In the genomic region with DNA sequence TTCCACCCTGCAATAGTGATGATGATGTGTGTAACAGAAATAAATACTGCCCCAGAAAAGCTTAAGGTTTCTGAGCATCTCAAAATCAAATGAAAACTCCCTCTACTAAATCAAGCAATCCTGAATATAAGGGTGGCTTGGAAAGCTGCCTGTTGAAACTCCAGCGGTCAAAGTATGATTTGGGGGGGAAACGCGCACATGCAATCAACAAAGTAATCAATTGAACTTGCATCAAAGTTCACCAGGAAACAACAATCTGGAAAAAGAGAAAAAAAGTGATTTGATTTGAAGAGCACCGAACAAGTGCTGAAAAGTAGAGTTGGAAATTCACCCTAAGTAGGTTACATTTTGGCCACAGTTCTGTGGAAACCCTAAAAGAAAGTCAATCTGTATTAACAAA, we compare ENCODE assay signal across 8 cellular contexts. TPM values are rescaled to one million over a fixed set of nuclear protein-coding genes. Genes with fewer than 3 reads are reported as not detected.
A peak's percentile ranks its signal among the peaks of the same experiment; 100 is the strongest.
DNase-seq lines count a peak whose midpoint lies in the region; ATAC-seq and TF ChIP-seq lines count a peak whose summit lies in the region.

No MANE protein-coding gene starts in this region.

- peaks cover 16% of the 10 kb centered on the region for H4K20me1 ChIP-seq in SK-N-SH (ENCODE audit: insufficient read depth)

- no peak for TF ChIP-seq RAD21 in SK-N-SH (IDR thresholded peaks at IDR 0.05; ENCODE audit: low read length)

- H3K9me2 ChIP-seq in SK-N-SH, result no peaks in the 10 kb centered on the region

- peak overlapping the region; percentile 83 for H3K4me2 ChIP-seq in SK-N-SH

- H3K4me3 ChIP-seq in SK-N-SH (ENCODE audit: low read depth in 2 of 2, low read length in 1 of 2) (peak overlapping the region; percentile 85 to 87), iPS-20b (ENCODE audit: low read length) (peak overlapping the region; percentile 95), stomach smooth muscle (ENCODE audit: low read length in 2 of 2) (peak overlapping the region; percentile 74 to 80)

- H3K9ac ChIP-seq in SK-N-SH (peak overlapping the region; percentile 91), iPS-20b (ENCODE audit: low read depth, low read length) (peak overlapping the region; percentile 96), stomach smooth muscle (ENCODE audit: low read length in 2 of 2) (peak overlapping the region; percentile 71 to 86)

- DNase-seq in SK-N-SH (no peak), NCI-H2107 treated with DMSO at 0.1 percent for 48 hours (lab: John Stamatoyannopoulos, UW; ENCODE audit: unreplicated experiment) (no peak), NCI-H2171 (lab: John Stamatoyannopoulos, UW) (no peak)
- no peak for DNase-seq in activated T-helper 2 cell treated with anti-CD3 and anti-CD28 coated beads, Interferon-gamma antibody, Interleukin-2, Interleukin-4, amounts not matched to agents 10 μg/mL and 5 μg/mL and 100 μg/mL, durations not matched to agents 14 hours and 24 hours and 36 hours (ENCODE audit: low spot score)

- H3K79me2 ChIP-seq in SK-N-SH (ENCODE audit: insufficient read depth), result peaks cover 54% of the 10 kb centered on the region

- CTCF ChIA-PET in SK-N-SH (lab: Yijun Ruan, JAX), result interaction anchor here (0.6 to 2.5 kb wide), 6 partner anchors 8 to 57 kb away, joined by 3 to 8 read pairs (median 3); no protein-coding TSS in a partner anchor

- peaks cover 38% of the 10 kb centered on the region for H3K36me3 Mint-ChIP-seq in activated T-helper 2 cell treated with anti-CD3 and anti-CD28 coated beads, Interferon-gamma antibody, Interleukin-2, Interleukin-4, amounts not matched to agents 10 μg/mL and 5 μg/mL and 100 μg/mL, durations not matched to agents 14 hours and 24 hours and 36 hours (ENCODE audit: low read depth)

- H3F3A ChIP-seq in SK-N-SH (replicated peaks; ENCODE audit: insufficient read depth), result peaks cover 12% of the 10 kb centered on the region

- H3K27me3 ChIP-seq in SK-N-SH (ENCODE audit: insufficient read depth) (no peaks in the 10 kb centered on the region), iPS-20b (ENCODE audit: insufficient read depth, low read length) (no peaks in the 10 kb centered on the region), stomach smooth muscle (ENCODE audit: control insufficient read depth in 1 of 2, insufficient read depth in 2 of 2, low read length in 2 of 2) (no peaks in the 10 kb centered on the region)

- H3K9me3 Mint-ChIP-seq in activated T-helper 2 cell treated with anti-CD3 and anti-CD28 coated beads, Interferon-gamma antibody, Interleukin-2, Interleukin-4, amounts not matched to agents 10 μg/mL and 5 μg/mL and 100 μg/mL, durations not matched to agents 14 hours and 24 hours and 36 hours, result no peaks in the 10 kb centered on the region

- intact Hi-C loops in activated T-helper 2 cell treated with anti-CD3 and anti-CD28 coated beads, Interferon-gamma antibody, Interleukin-2, Interleukin-4, amounts not matched to agents 10 μg/mL and 5 μg/mL and 100 μg/mL, durations not matched to agents 14 hours and 24 hours and 36 hours (cut with micrococcal nuclease), result loop anchor here (2.0 to 5.0 kb wide), 3 partner anchors 48 to 1288 kb away; a partner anchor contains a TSS

- H3K4me1 ChIP-seq in SK-N-SH (ENCODE audit: control insufficient read depth in 1 of 2, insufficient read depth in 2 of 2, low read depth in 1 of 2, low read length in 1 of 2) (peaks cover 18 to 21% of the 10 kb centered on the region in 2 experiments; a peak in 3 of 4 replicates), iPS-20b (ENCODE audit: insufficient read depth, low read length) (peaks cover 20% of the 10 kb centered on the region; the same call in 1 of the 2 replicates), stomach smooth muscle (ENCODE audit: control insufficient read depth, insufficient read depth, low read length) (peaks cover 15% of the 10 kb centered on the region)

- POLR2A ChIA-PET in SK-N-SH (lab: Yijun Ruan, JAX), result no interaction called here

- WGBS in SK-N-SH (ENCODE audit: low lambda C conversion rate), result 1% methylated on average over 4 of the region's 4 CpGs

- no peak for ATAC-seq in SK-N-SH treated with all-trans-retinoic acid at 6 μM for 48 hours
- ATAC-seq in HG03108 (IDR thresholded peaks at IDR 0.05; ENCODE audit: unreplicated experiment), result no peak

- H3K4me3 Mint-ChIP-seq in activated T-helper 2 cell treated with anti-CD3 and anti-CD28 coated beads, Interferon-gamma antibody, Interleukin-2, Interleukin-4, amounts not matched to agents 10 μg/mL and 5 μg/mL and 100 μg/mL, durations not matched to agents 14 hours and 24 hours and 36 hours (ENCODE audit: low read depth), result peak overlapping the region; percentile 95

- no peak for TF ChIP-seq CTCF in SK-N-SH (IDR thresholded peaks at IDR 0.05)

- no peak for TF ChIP-seq EP300 in SK-N-SH (IDR thresholded peaks at IDR 0.05; ENCODE audit: borderline replicate concordance in 1 of 2, low read depth in 1 of 2, low read length in 1 of 2)

- peaks cover 51% of the 10 kb centered on the region for H3K4me1 Mint-ChIP-seq in activated T-helper 2 cell treated with anti-CD3 and anti-CD28 coated beads, Interferon-gamma antibody, Interleukin-2, Interleukin-4, amounts not matched to agents 10 μg/mL and 5 μg/mL and 100 μg/mL, durations not matched to agents 14 hours and 24 hours and 36 hours (ENCODE audit: low read depth)

- no peaks in the 10 kb centered on the region for H3K27me3 Mint-ChIP-seq in activated T-helper 2 cell treated with anti-CD3 and anti-CD28 coated beads, Interferon-gamma antibody, Interleukin-2, Interleukin-4, amounts not matched to agents 10 μg/mL and 5 μg/mL and 100 μg/mL, durations not matched to agents 14 hours and 24 hours and 36 hours (ENCODE audit: low read depth)

- H3K9me3 ChIP-seq in SK-N-SH (no peaks in the 10 kb centered on the region), iPS-20b (ENCODE audit: insufficient read depth, low read depth, low read length) (no peaks in the 10 kb centered on the region), stomach smooth muscle (ENCODE audit: control insufficient read depth in 2 of 2, low read length in 2 of 2) (no peaks in the 10 kb centered on the region)

- H3K36me3 ChIP-seq in SK-N-SH (replicated peaks in 1 of 2; ENCODE audit: control insufficient read depth in 1 of 2, insufficient read depth in 2 of 2, low read length in 1 of 2) (peaks cover 8 to 14% of the 10 kb centered on the region in 2 experiments), iPS-20b (ENCODE audit: insufficient read depth, low read depth, low read length) (peaks cover 6% of the 10 kb centered on the region; the same call in 1 of the 2 replicates), stomach smooth muscle (ENCODE audit: control insufficient read depth in 2 of 2, insufficient read depth in 2 of 2, low read length in 2 of 2) (no peaks in the 10 kb centered on the region)

- H3K27ac ChIP-seq in SK-N-SH (ENCODE audit: low read depth in 2 of 2, low read length in 1 of 2) (peak overlapping the region; percentile 90 to 99), iPS-20b (ENCODE audit: low read length) (peak overlapping the region; percentile 41), stomach smooth muscle (ENCODE audit: low read length) (peak overlapping the region; percentile 65)

- peak overlapping the region; percentile 92 for H3K27ac Mint-ChIP-seq in activated T-helper 2 cell treated with anti-CD3 and anti-CD28 coated beads, Interferon-gamma antibody, Interleukin-2, Interleukin-4, amounts not matched to agents 10 μg/mL and 5 μg/mL and 100 μg/mL, durations not matched to agents 14 hours and 24 hours and 36 hours

- H2AFZ ChIP-seq in SK-N-SH (ENCODE audit: low read depth), result no peak overlapping the region

TF ChIP-seq in SK-N-SH, 30 proteins besides CTCF, POLR2A, EP300 and RAD21 (continues in another document):
- TF ChIP-seq TAF1 (IDR thresholded peaks at IDR 0.05; ENCODE audit: borderline replicate concordance, low read depth, low read length), result no peak
- no peak for TF ChIP-seq FOSL2 (IDR thresholded peaks at IDR 0.05; ENCODE audit: borderline replicate concordance, low read depth)
- no peak for TF ChIP-seq SIN3A (IDR thresholded peaks at IDR 0.05; ENCODE audit: borderline replicate concordance, low read depth, low read length)
- TF ChIP-seq FOXM1 (IDR thresholded peaks at IDR 0.05; ENCODE audit: low read depth), result no peak

TF ChIP-seq in SK-N-SH treated with all-trans-retinoic acid at 6 μM for 48 hours, 23 proteins besides CTCF, POLR2A, EP300 and RAD21:
- TF ChIP-seq ZC3H10 (CRISPR knock-in tag; IDR thresholded peaks at IDR 0.05) (no peak), ARNTL (CRISPR knock-in tag; IDR thresholded peaks at IDR 0.05; ENCODE audit: borderline replicate concordance, low read depth) (no peak)
- TF ChIP-seq, protein P1, sequence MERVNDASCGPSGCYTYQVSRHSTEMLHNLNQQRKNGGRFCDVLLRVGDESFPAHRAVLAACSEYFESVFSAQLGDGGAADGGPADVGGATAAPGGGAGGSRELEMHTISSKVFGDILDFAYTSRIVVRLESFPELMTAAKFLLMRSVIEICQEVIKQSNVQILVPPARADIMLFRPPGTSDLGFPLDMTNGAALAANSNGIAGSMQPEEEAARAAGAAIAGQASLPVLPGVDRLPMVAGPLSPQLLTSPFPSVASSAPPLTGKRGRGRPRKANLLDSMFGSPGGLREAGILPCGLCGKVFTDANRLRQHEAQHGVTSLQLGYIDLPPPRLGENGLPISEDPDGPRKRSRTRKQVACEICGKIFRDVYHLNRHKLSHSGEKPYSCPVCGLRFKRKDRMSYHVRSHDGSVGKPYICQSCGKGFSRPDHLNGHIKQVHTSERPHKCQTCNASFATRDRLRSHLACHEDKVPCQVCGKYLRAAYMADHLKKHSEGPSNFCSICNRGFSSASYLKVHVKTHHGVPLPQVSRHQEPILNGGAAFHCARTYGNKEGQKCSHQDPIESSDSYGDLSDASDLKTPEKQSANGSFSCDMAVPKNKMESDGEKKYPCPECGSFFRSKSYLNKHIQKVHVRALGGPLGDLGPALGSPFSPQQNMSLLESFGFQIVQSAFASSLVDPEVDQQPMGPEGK (CRISPR knock-in tag; IDR thresholded peaks at IDR 0.05; ENCODE audit: borderline replicate concordance), result no peak

RNA-seq across cellular contexts. Expression of a gene that starts 0.7 kb away (rescaled TPM):
- polyA plus RNA-seq in SK-N-SH (2012; rRNA removed), result 145 and 292 TPM in 2 replicates
- polyA plus RNA-seq in SK-N-SH (2012; cell fraction: cytosol; rRNA removed), result 206 and 275 TPM in 2 replicates
- 41.0 and 57.4 TPM in 2 replicates for polyA plus RNA-seq in SK-N-SH (2012; cell fraction: nucleus; rRNA removed)
- total RNA-seq in activated T-helper 2 cell treated with anti-CD3 and anti-CD28 coated beads, Interferon-gamma antibody, Interleukin-2, Interleukin-4, amounts not matched to agents 10 μg/mL and 5 μg/mL and 100 μg/mL, durations not matched to agents 14 hours and 24 hours and 36 hours, result 113 and 115 TPM in 2 replicates

RNA-seq across cellular contexts. Expression of a gene that starts 43.6 kb away (rescaled TPM):
- 25.5 and 26.7 TPM in 2 replicates for polyA plus RNA-seq in SK-N-SH (2012; rRNA removed)
- polyA plus RNA-seq in SK-N-SH (2012; cell fraction: cytosol; rRNA removed), result 31.7 and 39.2 TPM in 2 replicates
- polyA plus RNA-seq in SK-N-SH (2012; cell fraction: nucleus; rRNA removed), result 3.9 and 5.2 TPM in 2 replicates
- 53.4 and 57.5 TPM in 2 replicates for total RNA-seq in activated T-helper 2 cell treated with anti-CD3 and anti-CD28 coated beads, Interferon-gamma antibody, Interleukin-2, Interleukin-4, amounts not matched to agents 10 μg/mL and 5 μg/mL and 100 μg/mL, durations not matched to agents 14 hours and 24 hours and 36 hours

RNA-seq across cellular contexts. Expression of a gene that starts 48.3 kb away (rescaled TPM):
- 9.4 and 13.5 TPM in 2 replicates for polyA plus RNA-seq in SK-N-SH (2012; rRNA removed)
- polyA plus RNA-seq in SK-N-SH (2012; cell fraction: cytosol; rRNA removed), result 20.0 and 29.7 TPM in 2 replicates
- polyA plus RNA-seq in SK-N-SH (2012; cell fraction: nucleus; rRNA removed), result 6.7 and 14.5 TPM in 2 replicates
- total RNA-seq in activated T-helper 2 cell treated with anti-CD3 and anti-CD28 coated beads, Interferon-gamma antibody, Interleukin-2, Interleukin-4, amounts not matched to agents 10 μg/mL and 5 μg/mL and 100 μg/mL, durations not matched to agents 14 hours and 24 hours and 36 hours, result 36.3 and 40.0 TPM in 2 replicates

Comparison
In these comparisons a context has a peak if more than half of its experiments do, and no peak if none do; other contexts are left out.
1. H3K27ac ChIP-seq: peak in every context shown above with its lines; median percentile 94 in SK-N-SH; 65 in stomach smooth muscle; 41 in iPS-20b.